ENCODE assay signal across 26 cellular contexts in the genomic region with DNA sequence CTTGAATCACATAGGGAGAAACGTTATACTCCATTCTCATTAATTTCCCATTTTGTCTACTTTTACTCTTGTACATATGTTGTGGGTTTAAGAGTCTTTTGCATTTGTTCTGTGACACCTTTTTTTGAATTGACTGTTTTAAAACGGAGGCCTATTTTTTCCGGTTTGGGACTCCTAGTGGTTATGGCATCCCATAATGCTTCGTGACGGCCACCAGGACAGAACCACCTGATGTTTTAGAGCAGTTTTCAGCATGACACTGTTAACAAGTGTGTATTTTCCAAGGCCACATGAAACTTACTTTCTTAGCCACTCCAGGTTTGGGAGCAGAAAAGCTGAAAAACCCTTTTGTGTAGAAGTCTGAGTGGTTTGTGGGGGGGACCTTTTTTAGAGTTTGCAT. TPM values are rescaled to one million over a fixed set of nuclear protein-coding genes. Genes with fewer than 3 reads are reported as not detected.
DNase-seq lines count a peak whose midpoint lies in the region; ATAC-seq and TF ChIP-seq lines count a peak whose summit lies in the region.
"Had no signal": no experiment of that assay in that cellular context is flagged by ENCODE, and none has a peak within 500 bp of the region (broad histone marks: within the 10 kb centered on the region; RNA-seq: fewer than 3 reads in every experiment).

No MANE protein-coding gene starts in this region.

- H2AFZ ChIP-seq in H9 (ENCODE audit: low read length), result no peak overlapping the region
- no peak overlapping the region for H2AFZ ChIP-seq in hepatocyte
- H2AFZ ChIP-seq in neuronal stem cell (ENCODE audit: low read length), result no peak overlapping the region
- H2AFZ ChIP-seq: PC-9 had no signal

- no peak for TF ChIP-seq POLR2A in GM18505 (IDR thresholded peaks at IDR 0.05; ENCODE audit: borderline replicate concordance, extremely low read depth, insufficient read depth, insufficient read length)

- H2BK12ac ChIP-seq in H9 (ENCODE audit: insufficient read length, low read depth, low read length), result no peak overlapping the region
- no peak overlapping the region for H2BK12ac ChIP-seq in neuronal stem cell (ENCODE audit: low read length)

- no peak overlapping the region for H3K9ac ChIP-seq in H9 (ENCODE audit: extremely low read depth, insufficient read length, low read length)
- H3K9ac ChIP-seq in neuronal stem cell (ENCODE audit: low read depth, low read length, poor library complexity), result no peak overlapping the region
- H3K9ac ChIP-seq: SK-N-SH had no signal

- H2BK120ac ChIP-seq in H9 (ENCODE audit: low read depth, low read length, poor library complexity, severe bottlenecking), result no peak overlapping the region
- H2BK120ac ChIP-seq in neuronal stem cell (ENCODE audit: low read depth, low read length), result no peak overlapping the region

- no peak overlapping the region for H3K4me3 Mint-ChIP-seq in H9
- no peak overlapping the region for H3K4me3 Mint-ChIP-seq in activated T-cell treated with anti-CD3 and anti-CD28 coated beads, Interleukin-2, amount 50 U/mL, for 72 hours
- H3K4me3 Mint-ChIP-seq: CD8-positive, alpha-beta memory T cell; IgD-negative memory B cell had no signal

- no peak overlapping the region for H3T11ph ChIP-seq in H9 (ENCODE audit: low read length)

- H3K18ac ChIP-seq in H9 (ENCODE audit: insufficient read length, low read depth, low read length) (no peak overlapping the region), neuronal stem cell (ENCODE audit: low read length) (no peak overlapping the region)

- H3K4me1 ChIP-seq in H9 (ENCODE audit: insufficient read depth, low read length) (no peaks in the 10 kb centered on the region; the same call in 1 of the 2 replicates), hepatocyte (ENCODE audit: insufficient read depth) (no peaks in the 10 kb centered on the region), neuronal stem cell (ENCODE audit: control insufficient read depth in 2 of 2, insufficient read depth in 1 of 2, low read depth in 1 of 2, low read length in 2 of 2) (peaks cover 12% of the 10 kb centered on the region in 2 donors)

- H3K4me2 ChIP-seq in H9 (ENCODE audit: insufficient read depth, insufficient read length, low read length), result no peak overlapping the region
- peak overlapping the region; percentile 44 for H3K4me2 ChIP-seq in hepatocyte
- H3K4me2 ChIP-seq in neuronal stem cell (ENCODE audit: insufficient read depth, low read length, poor library complexity, severe bottlenecking), result peak overlapping the region; percentile 21
- H3K4me2 ChIP-seq: PC-9, SK-N-SH had no signal

- peaks cover 3 to 21% (median 12%) of the 10 kb centered on the region in 3 experiments for H3K36me3 Mint-ChIP-seq in H9 (ENCODE audit: insufficient read depth in 1 of 3, low read depth in 3 of 3)
- H3K36me3 Mint-ChIP-seq in activated T-cell treated with anti-CD3 and anti-CD28 coated beads, Interleukin-2, amount 50 U/mL, for 72 hours (ENCODE audit: insufficient read depth in 2 of 2), result peaks cover 2 to 3% of the 10 kb centered on the region in 2 donors
- H3K36me3 Mint-ChIP-seq: CD8-positive, alpha-beta memory T cell; IgD-negative memory B cell had no signal

- H3K9me3 Mint-ChIP-seq in H9, result peaks cover 0 to under 1% of the 10 kb centered on the region in 2 experiments; a peak in 2 of 5 replicates
- H3K9me3 Mint-ChIP-seq in activated T-cell treated with anti-CD3 and anti-CD28 coated beads, Interleukin-2, amount 50 U/mL, for 72 hours, result peaks cover 3 to 4% of the 10 kb centered on the region in 2 donors

- H4K20me1 ChIP-seq in H9 (ENCODE audit: control insufficient read depth, insufficient read depth, insufficient read length), result no peaks in the 10 kb centered on the region
- peaks cover 24% of the 10 kb centered on the region for H4K20me1 ChIP-seq in hepatocyte (ENCODE audit: insufficient read depth, poor library complexity, severe bottlenecking)

- peak; percentile 24; the same call in 1 of the 3 replicates for TF ChIP-seq CTCF in H9 (conservative IDR thresholded peaks at IDR 0.05)
- no peak for TF ChIP-seq CTCF in hepatocyte (IDR thresholded peaks at IDR 0.05; ENCODE audit: poor library complexity)

- DNase-seq in H9, result no peak
- peak; percentile 54 for DNase-seq in RPMI8226
- no peak for DNase-seq in hepatocyte (ENCODE audit: low spot score)
- no peak for DNase-seq in neuronal stem cell (ENCODE audit: low spot score)
- DNase-seq in GM19240 (ENCODE audit: insufficient read length, low spot score), result no peak
- no peak for DNase-seq in posterior cingulate gyrus
- no peak for DNase-seq in activated T-cell treated with anti-CD3 and anti-CD28 coated beads, Interleukin-2, amount 50 U/mL, for 72 hours
- DNase-seq: CD8-positive, alpha-beta memory T cell; DMS53; EL; GF-D8; Kasumi-1; NCI-H1048; NCI-H1436; NCI-H187 treated with DMSO at 0.1 percent for 48 hours; NCI-H2107; NCI-H446 treated with DMSO at 0.1 percent for 48 hours; NCI-H526 treated with DMSO at 0.1 percent for 48 hours; PC-9; SHP77 treated with DMSO at 0.1 percent for 48 hours; SK-N-SH had no signal

- H3K23me2 ChIP-seq in H9 (ENCODE audit: insufficient read length, low read depth, low read length, poor library complexity, severe bottlenecking), result peaks cover 14% of the 10 kb centered on the region

- H3K14ac ChIP-seq in H9 (ENCODE audit: insufficient read depth, low read length) (no peak overlapping the region), neuronal stem cell (ENCODE audit: low read length) (no peak overlapping the region)

- H3K27me3 ChIP-seq in H9 (ENCODE audit: insufficient read depth, low read length), result no peaks in the 10 kb centered on the region
- no peaks in the 10 kb centered on the region for H3K27me3 ChIP-seq in hepatocyte
- no peaks in the 10 kb centered on the region for H3K27me3 ChIP-seq in neuronal stem cell (ENCODE audit: control insufficient read depth in 3 of 3, insufficient read depth in 3 of 3, low read depth in 1 of 3, low read length in 3 of 3)

- no peak overlapping the region for H4K91ac ChIP-seq in H9 (ENCODE audit: insufficient read length, low read depth, low read length)
- no peak overlapping the region for H4K91ac ChIP-seq in neuronal stem cell (ENCODE audit: low read depth, low read length, poor library complexity)

- no peak for ATAC-seq in activated T-cell treated with anti-CD3 and anti-CD28 coated beads, Interleukin-2, amount 50 U/mL, for 72 hours (replicated peaks in 1 of 2)
- ATAC-seq in GM18505 (IDR thresholded peaks at IDR 0.05; ENCODE audit: unreplicated experiment), result no peak

- H3K56ac ChIP-seq in H9 (ENCODE audit: insufficient read length, low read depth, low read length), result no peak overlapping the region

- H3K79me2 ChIP-seq in H9 (ENCODE audit: insufficient read depth, low read length) (peaks cover 2% of the 10 kb centered on the region; the same call in 1 of the 2 replicates), hepatocyte (peaks cover 53% of the 10 kb centered on the region)

- H3K4ac ChIP-seq in H9 (ENCODE audit: low read depth, low read length) (no peak overlapping the region), neuronal stem cell (ENCODE audit: low read length) (no peak overlapping the region)

- H4K8ac ChIP-seq in H9 (replicated peaks; ENCODE audit: insufficient read length, low read depth, low read length) (no peak overlapping the region), neuronal stem cell (ENCODE audit: low read depth, low read length) (no peak overlapping the region)

- no peak overlapping the region for H2AK5ac ChIP-seq in H9 (ENCODE audit: insufficient read length, low read length)
- H2AK5ac ChIP-seq in neuronal stem cell (ENCODE audit: low read depth, low read length), result no peak overlapping the region

- H3K36me3 ChIP-seq in hepatocyte (replicated peaks; ENCODE audit: insufficient read depth, low read depth) (no peaks in the 10 kb centered on the region), neuronal stem cell (replicated peaks in 1 of 2; ENCODE audit: control insufficient read depth in 2 of 2, insufficient read depth in 2 of 2, low read length in 2 of 2) (peaks cover 11 to 85% of the 10 kb centered on the region in 2 donors)

- no peak overlapping the region for H3K4me3 ChIP-seq in hepatocyte
- H3K4me3 ChIP-seq in neuronal stem cell (ENCODE audit: low read length in 2 of 2), result no peak overlapping the region
- H3K4me3 ChIP-seq: PC-9 had no signal

- H2BK5ac ChIP-seq in H9 (ENCODE audit: insufficient read length, low read length) (no peak overlapping the region), neuronal stem cell (ENCODE audit: low read length) (no peak overlapping the region)

- H4K5ac ChIP-seq in H9 (ENCODE audit: insufficient read length, low read depth, low read length), result no peak overlapping the region

- WGBS in H9 (ENCODE audit: extremely low coverage, insufficient read length, low lambda C conversion rate), result no CpG with 5 or more reads among the region's 5 CpGs
- WGBS in hepatocyte (ENCODE audit: low lambda C conversion rate, missing lambda C conversion rate), result 70% methylated on average over 5 of the region's 5 CpGs
- no CpG with 5 or more reads among the region's 5 CpGs for WGBS in neuronal stem cell (ENCODE audit: extremely low coverage in 2 of 2, insufficient read length in 2 of 2, insufficient replicate concordance in 1 of 2), 2 donors

- intact Hi-C loops in posterior cingulate gyrus (cut with DNase I), result no loop called here

- H3K9me2 ChIP-seq in hepatocyte (replicated peaks; ENCODE audit: insufficient read depth), result no peaks in the 10 kb centered on the region
- H3K9me2 ChIP-seq: SK-N-SH had no signal

- H3K9me3 ChIP-seq in H9 (ENCODE audit: control insufficient read depth, low read depth, low read length), result no peaks in the 10 kb centered on the region
- no peaks in the 10 kb centered on the region for H3K9me3 ChIP-seq in hepatocyte (ENCODE audit: low read depth)
- no peaks in the 10 kb centered on the region for H3K9me3 ChIP-seq in neuronal stem cell (replicated peaks in 1 of 2; ENCODE audit: control insufficient read depth in 2 of 2, insufficient read depth in 1 of 2, low read depth in 1 of 2, low read length in 2 of 2)
- H3K9me3 ChIP-seq: SK-N-SH had no signal

- H3K4me1 Mint-ChIP-seq in H9, result peaks cover 41 to 45% of the 10 kb centered on the region in 2 experiments
- peaks cover 4% of the 10 kb centered on the region for H3K4me1 Mint-ChIP-seq in activated T-cell treated with anti-CD3 and anti-CD28 coated beads, Interleukin-2, amount 50 U/mL, for 72 hours (ENCODE audit: low read depth)
- H3K4me1 Mint-ChIP-seq: CD8-positive, alpha-beta memory T cell had no signal

- no peak overlapping the region for H2BK15ac ChIP-seq in H9 (ENCODE audit: low read depth, low read length)
- H2BK15ac ChIP-seq in neuronal stem cell (ENCODE audit: low read length), result no peak overlapping the region

- H3K27ac ChIP-seq in H9 (ENCODE audit: insufficient read length, low read depth, low read length) (no peak overlapping the region), hepatocyte (no peak overlapping the region), neuronal stem cell (replicated peaks; ENCODE audit: low read length) (peak overlapping the region; percentile 24)
- H3K27ac ChIP-seq: C4-2B, PC-9, RWPE1 had no signal

- peak overlapping the region in 2 of 3 experiments; percentile 9 to 18; a peak in 3 of 7 replicates for H3K27ac Mint-ChIP-seq in H9
- H3K27ac Mint-ChIP-seq in activated T-cell treated with anti-CD3 and anti-CD28 coated beads, Interleukin-2, amount 50 U/mL, for 72 hours, result no peak overlapping the region
- H3K27ac Mint-ChIP-seq: CD8-positive, alpha-beta memory T cell; IgD-negative memory B cell had no signal

- H3K27me3 Mint-ChIP-seq in H9 (ENCODE audit: low read depth), result no peaks in the 10 kb centered on the region
- peaks cover 46% of the 10 kb centered on the region for H3K27me3 Mint-ChIP-seq in activated T-cell treated with anti-CD3 and anti-CD28 coated beads, Interleukin-2, amount 50 U/mL, for 72 hours (ENCODE audit: low read depth)

- H3K79me1 ChIP-seq in H9 (ENCODE audit: insufficient read depth, low read depth, low read length, poor library complexity, severe bottlenecking) (no peaks in the 10 kb centered on the region), neuronal stem cell (ENCODE audit: low read depth, low read length) (no peaks in the 10 kb centered on the region)

- no peak overlapping the region for H3K23ac ChIP-seq in H9 (ENCODE audit: insufficient read length, low read depth, low read length)
- H3K23ac ChIP-seq in neuronal stem cell (ENCODE audit: low read depth, low read length, poor library complexity), result no peak overlapping the region

- no peak overlapping the region for H2BK20ac ChIP-seq in H9 (ENCODE audit: low read depth, low read length, poor library complexity, severe bottlenecking)

RNA-seq across cellular contexts. Expression of a gene that starts 8.4 kb away (rescaled TPM):
- total RNA-seq in H9 (2021) (42.8 and 43.8 TPM in 2 replicates), hepatocyte (16.6 and 20.7 TPM in 2 replicates)
- polyA plus RNA-seq in hepatocyte, result 2.5 and 3.0 TPM in 2 replicates
- polyA plus RNA-seq in neuronal stem cell (2013, experiment 1 of 2), result 150 TPM
- polyA plus RNA-seq in neuronal stem cell (2013, experiment 2 of 2), result 165 TPM
- not detected for total RNA-seq in activated T-cell treated with anti-CD3 and anti-CD28 coated beads, Interleukin-2, amount 50 U/mL, for 72 hours
- total RNA-seq: CD8-positive, alpha-beta memory T cell; MCF 10A; PC-9 had no signal
- polyA plus RNA-seq: CD8-positive, alpha-beta memory T cell; IgD-negative memory B cell had no signal

Comparison
In these comparisons a context has a peak if more than half of its experiments do, and no peak if none do; other contexts are left out.
1. RNA of a gene that starts 8.4 kb away (total RNA-seq): 42.8 to 43.8 TPM in H9 and 16.6 to 20.7 TPM in hepatocyte; not detected in activated T-cell treated with anti-CD3 and anti-CD28 coated beads, Interleukin-2, amount 50 U/mL, for 72 hours; every median in the first group is over 10 times any median in the second.